Comparison of ENCODE assay signal across 13 cellular contexts in genomic region chr1:168834225-168834872, GRCh38.
A peak's percentile ranks its signal among the peaks of the same experiment; 100 is the strongest.
DNase-seq lines count a peak whose midpoint lies in the region; ATAC-seq, FAIRE-seq and TF ChIP-seq lines count a peak whose summit lies in the region.
"Had no signal": no experiment of that assay in that cellular context is flagged by ENCODE, and none has a peak within 500 bp of the region (broad histone marks: within the 10 kb centered on the region; RNA-seq: fewer than 3 reads in every experiment).

No MANE protein-coding gene starts in this region.

- no peak for DNase-seq in D721Med (ENCODE audit: insufficient read length, low spot score)
- DNase-seq in LoVo (ENCODE audit: low spot score): peak; percentile 60
- peak; percentile 74 for DNase-seq in glomerular visceral epithelial cell (ENCODE audit: extremely low spot score)
- DNase-seq in natural killer cell: no peak
- DNase-seq in superior temporal gyrus (ENCODE audit: extremely low spot score): no peak
- DNase-seq in inferior parietal cortex (ENCODE audit: extremely low spot score): no peak
- DNase-seq: activated T-cell treated with anti-CD3 and anti-CD28 coated beads, Interleukin-2, amount 50 U/mL, for 48 hours; NCI-H2029 treated with DMSO at 0.1 percent for 48 hours; right cardiac atrium had no signal

- intact Hi-C loops in natural killer cell (cut with micrococcal nuclease): no loop called here

- peak; percentile 16 for FAIRE-seq in D721Med (lab: Jason Lieb, UNC)
- FAIRE-seq: GM12891 had no signal

- no peaks in the 10 kb centered on the region for H3K27me3 Mint-ChIP-seq in natural killer cell (ENCODE audit: low read depth in 2 of 2)

- H3K36me3 Mint-ChIP-seq in natural killer cell: no peaks in the 10 kb centered on the region
- H3K36me3 Mint-ChIP-seq: memory B cell had no signal

- ATAC-seq in natural killer cell (peak in 1 of 3 donors; percentile 9), GM18873 (IDR thresholded peaks at IDR 0.05; ENCODE audit: low FRiP score, unreplicated experiment) (no peak), HG03354 (IDR thresholded peaks at IDR 0.05; ENCODE audit: poor library complexity, severe bottlenecking, unreplicated experiment) (no peak)

- peak overlapping the region; percentile 71 to 91 for H3K27ac Mint-ChIP-seq in natural killer cell
- H3K27ac Mint-ChIP-seq: memory B cell had no signal

- H3K4me1 Mint-ChIP-seq in natural killer cell: peaks cover 29 to 33% of the 10 kb centered on the region in 2 donors
- H3K4me1 Mint-ChIP-seq: memory B cell had no signal

- TF ChIP-seq CTCF in D721Med (IDR thresholded peaks at IDR 0.05; ENCODE audit: insufficient read depth, missing control alignments) (no peak), natural killer cell (IDR thresholded peaks at IDR 0.05) (no peak)

- H3K9me3 Mint-ChIP-seq in natural killer cell: no peaks in the 10 kb centered on the region
- H3K9me3 Mint-ChIP-seq: memory B cell had no signal

- H3K4me3 Mint-ChIP-seq in natural killer cell: peak overlapping the region; percentile 65
- H3K4me3 Mint-ChIP-seq: memory B cell had no signal

Comparison
In these comparisons a context has a peak if more than half of its experiments do, and no peak if none do; other contexts are left out.
1. DNase-seq: peak in LoVo (single experiment) and glomerular visceral epithelial cell (single experiment); none in D721Med (single experiment), natural killer cell (single experiment), superior temporal gyrus (single experiment) and inferior parietal cortex (single experiment).